ENCODE assay signal across 18 cellular contexts in genomic region chr13:49952168-49952567, GRCh38. TPM values are rescaled to one million over a fixed set of nuclear protein-coding genes. Genes with fewer than 3 reads are reported as not detected.
DNase-seq lines count a peak whose midpoint lies in the region; ATAC-seq and TF ChIP-seq lines count a peak whose summit lies in the region.
"Had no signal": no experiment of that assay in that cellular context is flagged by ENCODE, and none has a peak within 500 bp of the region (broad histone marks: within the 10 kb centered on the region; RNA-seq: fewer than 3 reads in every experiment).

No MANE protein-coding gene starts in this region.

- peak overlapping the region; percentile 45 for H3K27ac ChIP-seq in colonic mucosa
- H3K27ac ChIP-seq in mucosa of rectum (ENCODE audit: low read depth in 2 of 2, low read length in 2 of 2), result peak overlapping the region; percentile 56 to 80
- H3K27ac ChIP-seq: 22Rv1, A549, C4-2B had no signal

- H3K9me3 Mint-ChIP-seq in Caco-2 (ENCODE audit: unreplicated experiment) (peaks cover 7% of the 10 kb centered on the region), type B pancreatic cell (no peaks in the 10 kb centered on the region)
- no peaks in the 10 kb centered on the region for H3K9me3 Mint-ChIP-seq in activated CD8-positive, alpha-beta T cell treated with anti-CD3 and anti-CD28 coated beads for 36 hours
- H3K9me3 Mint-ChIP-seq: H9, IgD-negative memory B cell had no signal

- H3K4me1 ChIP-seq in Caco-2 (peaks cover 31% of the 10 kb centered on the region), colonic mucosa (no peaks in the 10 kb centered on the region), mucosa of rectum (ENCODE audit: control insufficient read depth in 2 of 2, insufficient read depth in 2 of 2, low read length in 2 of 2) (peaks cover 10 to 19% of the 10 kb centered on the region in 2 donors)

- H3K36me3 Mint-ChIP-seq in Caco-2 (ENCODE audit: insufficient read depth, unreplicated experiment) (no peaks in the 10 kb centered on the region), type B pancreatic cell (peaks cover 11% of the 10 kb centered on the region)
- no peaks in the 10 kb centered on the region for H3K36me3 Mint-ChIP-seq in activated CD8-positive, alpha-beta T cell treated with anti-CD3 and anti-CD28 coated beads for 36 hours (ENCODE audit: low read depth)

- peaks cover 7% of the 10 kb centered on the region for H3K4me1 Mint-ChIP-seq in Caco-2 (ENCODE audit: low read depth, unreplicated experiment)
- H3K4me1 Mint-ChIP-seq in type B pancreatic cell (ENCODE audit: unreplicated experiment), result no peaks in the 10 kb centered on the region
- H3K4me1 Mint-ChIP-seq in activated CD8-positive, alpha-beta T cell treated with anti-CD3 and anti-CD28 coated beads for 36 hours (ENCODE audit: low read depth), result no peaks in the 10 kb centered on the region
- H3K4me1 Mint-ChIP-seq: IgD-negative memory B cell had no signal

- ATAC-seq in activated CD8-positive, alpha-beta T cell treated with anti-CD3 and anti-CD28 coated beads for 36 hours, result no peak
- ATAC-seq: A549, GM12878, HepG2 had no signal

- H3K27me3 Mint-ChIP-seq in Caco-2 (ENCODE audit: insufficient read depth, unreplicated experiment), result no peaks in the 10 kb centered on the region
- H3K27me3 Mint-ChIP-seq in type B pancreatic cell, result no peaks in the 10 kb centered on the region
- H3K27me3 Mint-ChIP-seq in activated CD8-positive, alpha-beta T cell treated with anti-CD3 and anti-CD28 coated beads for 36 hours, result peaks cover 6% of the 10 kb centered on the region
- H3K27me3 Mint-ChIP-seq: CD4-positive, alpha-beta T cell; IgD-negative memory B cell had no signal

- CTCF ChIA-PET in Caco-2 (lab: Charles Lee), result no interaction called here
- CTCF ChIA-PET in activated CD8-positive, alpha-beta T cell treated with anti-CD3 and anti-CD28 coated beads for 36 hours (lab: Charles Lee), result no interaction called here

- H3K27me3 ChIP-seq in Caco-2 (replicated peaks; ENCODE audit: control insufficient read depth, insufficient read depth, low read length), result no peaks in the 10 kb centered on the region
- no peaks in the 10 kb centered on the region for H3K27me3 ChIP-seq in colonic mucosa
- H3K27me3 ChIP-seq in mucosa of rectum (ENCODE audit: control insufficient read depth in 2 of 2, insufficient read depth in 2 of 2, low read length in 2 of 2), result no peaks in the 10 kb centered on the region

- H3K27ac Mint-ChIP-seq in Caco-2 (ENCODE audit: unreplicated experiment) (peak overlapping the region; percentile 48), type B pancreatic cell (peak overlapping the region; percentile 69)
- H3K27ac Mint-ChIP-seq in activated CD8-positive, alpha-beta T cell treated with anti-CD3 and anti-CD28 coated beads for 36 hours, result no peak overlapping the region
- H3K27ac Mint-ChIP-seq: CD4-positive, alpha-beta T cell; H9; IgD-negative memory B cell had no signal

- no peak overlapping the region for H3K4me3 ChIP-seq in Caco-2 (ENCODE audit: low read depth, low read length)
- H3K4me3 ChIP-seq in colonic mucosa, result no peak overlapping the region
- H3K4me3 ChIP-seq in mucosa of rectum (ENCODE audit: low read length in 2 of 2), result no peak overlapping the region
- H3K4me3 ChIP-seq: A549, GM12878 had no signal

- no peaks in the 10 kb centered on the region for H3K36me3 ChIP-seq in Caco-2 (ENCODE audit: control insufficient read depth, insufficient read depth, low read length)
- H3K36me3 ChIP-seq in colonic mucosa, result no peaks in the 10 kb centered on the region
- no peaks in the 10 kb centered on the region for H3K36me3 ChIP-seq in mucosa of rectum (ENCODE audit: control insufficient read depth in 2 of 2, insufficient read depth in 2 of 2, low read length in 2 of 2)

- H3K9me3 ChIP-seq in Caco-2 (peaks cover 4% of the 10 kb centered on the region; the same call in 1 of the 2 replicates), colonic mucosa (no peaks in the 10 kb centered on the region), mucosa of rectum (ENCODE audit: control insufficient read depth in 2 of 2, low read length in 2 of 2) (no peaks in the 10 kb centered on the region)
- H3K9me3 ChIP-seq: A549 had no signal

- H3K4me3 Mint-ChIP-seq in Caco-2 (ENCODE audit: unreplicated experiment), result no peak overlapping the region
- H3K4me3 Mint-ChIP-seq in type B pancreatic cell, result no peak overlapping the region
- H3K4me3 Mint-ChIP-seq in activated CD8-positive, alpha-beta T cell treated with anti-CD3 and anti-CD28 coated beads for 36 hours, result no peak overlapping the region
- H3K4me3 Mint-ChIP-seq: CD4-positive, alpha-beta T cell; H9; IgD-negative memory B cell had no signal

- TF ChIP-seq CTCF in Caco-2 (IDR thresholded peaks at IDR 0.05; ENCODE audit: insufficient read depth in 1 of 2, low read depth in 1 of 2, low read length in 1 of 2, severe bottlenecking in 1 of 2, unreplicated experiment in 1 of 2), result no peak
- no peak for TF ChIP-seq CTCF in colonic mucosa (IDR thresholded peaks at IDR 0.05)
- no peak for TF ChIP-seq CTCF in type B pancreatic cell (conservative IDR thresholded peaks at IDR 0.05)
- no peak for TF ChIP-seq CTCF in activated CD8-positive, alpha-beta T cell treated with anti-CD3 and anti-CD28 coated beads for 36 hours (IDR thresholded peaks at IDR 0.05)

- intact Hi-C loops in Caco-2 (cut with micrococcal nuclease; ENCODE audit: unreplicated experiment), result no loop called here
- intact Hi-C loops in colonic mucosa (cut with DNase I), result no loop called here
- intact Hi-C loops in activated CD8-positive, alpha-beta T cell treated with anti-CD3 and anti-CD28 coated beads for 36 hours (cut with micrococcal nuclease), result no loop called here

- H3K9ac ChIP-seq in colonic mucosa (ENCODE audit: low read depth in 2 of 2, low read length in 2 of 2) (no peak overlapping the region), mucosa of rectum (ENCODE audit: low read depth in 1 of 2, low read length in 2 of 2) (no peak overlapping the region)

- no TSS peak for BruUV-seq in Caco-2 (replicated peaks; lab: Mats Ljungman, UMichigan)

- DNase-seq in Caco-2 (peak; percentile 50 to 67), colonic mucosa (no peak), type B pancreatic cell (ENCODE audit: extremely low spot score, unreplicated experiment) (no peak), dedifferentiated amniotic fluid mesenchymal stem cell (ENCODE audit: extremely low spot score) (no peak), SIG-M5 (lab: John Stamatoyannopoulos, UW) (no peak)
- no peak for DNase-seq in activated CD8-positive, alpha-beta T cell treated with anti-CD3 and anti-CD28 coated beads for 36 hours
- DNase-seq: AML-193; CD4-positive, alpha-beta T cell; DMS79 treated with DMSO at 0.1 percent for 48 hours; H9; KBM-7 had no signal

- POLR2A ChIA-PET in Caco-2 (lab: Charles Lee), result interaction anchor here (1.0 kb wide), 1 partner anchor 16 kb away, joined by 3 read pairs; the partner anchor contains the start of gene SPRYD7
- POLR2A ChIA-PET in activated CD8-positive, alpha-beta T cell treated with anti-CD3 and anti-CD28 coated beads for 36 hours (lab: Charles Lee), result no interaction called here

RNA-seq across cellular contexts. Expression of gene SPRYD7, which starts 16.0 kb away (rescaled TPM):
- total RNA-seq in Caco-2 (2022), result 16.7 and 20.7 TPM in 2 replicates
- total RNA-seq in colonic mucosa, result 10 to 100 TPM in 1 of 2 donors, 1 to 10 TPM in 1; 8.0 to 14.1 TPM
- 6.0 and 7.0 TPM in 2 replicates for total RNA-seq in type B pancreatic cell (ENCODE audit: low replicate concordance)
- 1 to 10 TPM; 6.3 to 6.7 TPM for total RNA-seq in activated CD8-positive, alpha-beta T cell treated with anti-CD3 and anti-CD28 coated beads for 36 hours

RNA-seq across cellular contexts. Expression of gene TRIM13, which starts 44.7 kb away (rescaled TPM):
- total RNA-seq in Caco-2 (2022) (16.5 and 21.0 TPM in 2 replicates), colonic mucosa (10 to 100 TPM; 21.7 to 35.0 TPM), type B pancreatic cell (ENCODE audit: low replicate concordance) (33.8 and 42.0 TPM in 2 replicates)
- 10 to 100 TPM; 12.5 to 13.4 TPM for total RNA-seq in activated CD8-positive, alpha-beta T cell treated with anti-CD3 and anti-CD28 coated beads for 36 hours

Comparison
In these comparisons a context has a peak if more than half of its experiments do, and no peak if none do; other contexts are left out.
1. DNase-seq: peak in Caco-2 (2 of 2); none in colonic mucosa (single experiment), type B pancreatic cell (single experiment), activated CD8-positive, alpha-beta T cell treated with anti-CD3 and anti-CD28 coated beads for 36 hours (single experiment), dedifferentiated amniotic fluid mesenchymal stem cell (single experiment) and SIG-M5 (single experiment).